ENCODE assay signal across 8 cellular contexts in genomic region chr2:19955544-19956422, GRCh38. TPM values are rescaled to one million over a fixed set of nuclear protein-coding genes. Genes with fewer than 3 reads are reported as not detected.
DNase-seq lines count a peak whose midpoint lies in the region; ATAC-seq and TF ChIP-seq lines count a peak whose summit lies in the region.

No MANE protein-coding gene starts in this region.

- no peaks in the 10 kb centered on the region for H3K9me3 Mint-ChIP-seq in chondrocyte (ENCODE audit: low read depth)

- H3K27me3 Mint-ChIP-seq in chondrocyte (ENCODE audit: low read depth), result no peaks in the 10 kb centered on the region

- DNase-seq in AG08395 (ENCODE audit: low spot score) (peak; percentile 79), NCI-H2081 treated with DMSO at 0.1 percent for 48 hours (lab: John Stamatoyannopoulos, UW) (peak; percentile 45), UCSD-AML1 (lab: John Stamatoyannopoulos, UW; ENCODE audit: unreplicated experiment) (peak; percentile 43), chondrocyte (ENCODE audit: low spot score) (no peak), kidney tubule cell (ENCODE audit: low spot score) (peak; percentile 76)
- peak; percentile 2 to 7 (median 7) for DNase-seq in stimulated activated CD4-positive, alpha-beta T cell treated with anti-CD3 and anti-CD28 coated beads, TNF-alpha, amount 100 ng/mL, for 1 hour (ENCODE audit: low read depth in 3 of 3, low spot score in 1 of 3)

- ATAC-seq in GM18498 (IDR thresholded peaks at IDR 0.05; ENCODE audit: unreplicated experiment) (peak; percentile 93), HG02973 (IDR thresholded peaks at IDR 0.05; ENCODE audit: unreplicated experiment) (peak; percentile 73)

- peak; percentile 99 for TF ChIP-seq CTCF in chondrocyte (IDR thresholded peaks at IDR 0.05)

- no peak overlapping the region for H3K27ac Mint-ChIP-seq in chondrocyte (ENCODE audit: unreplicated experiment)

- no peaks in the 10 kb centered on the region for H3K36me3 Mint-ChIP-seq in chondrocyte (ENCODE audit: low read depth)

- no peaks in the 10 kb centered on the region for H3K4me1 Mint-ChIP-seq in chondrocyte (ENCODE audit: low read depth)

- H3K4me3 Mint-ChIP-seq in chondrocyte (ENCODE audit: unreplicated experiment), result no peak overlapping the region

RNA-seq across cellular contexts. Expression of gene WDR35, which starts 34.1 kb away (rescaled TPM):
- 4.6 to 9.6 TPM (median 4.9 TPM) in 3 replicates for total RNA-seq in chondrocyte

RNA-seq across cellular contexts. Expression of gene TTC32, which starts 54.0 kb away (rescaled TPM):
- total RNA-seq in chondrocyte, result 5.8 to 8.0 TPM (median 6.7 TPM) in 3 replicates

RNA-seq across cellular contexts. Expression of gene MATN3, which starts 56.7 kb away (rescaled TPM):
- total RNA-seq in chondrocyte, result 17.0 to 17.7 TPM (median 17.0 TPM) in 3 replicates
